7 cellular contexts compared by ENCODE assay signal in genomic region chr11:16226245-16226644, GRCh38.
DNase-seq lines count a peak whose midpoint lies in the region; ATAC-seq and TF ChIP-seq lines count a peak whose summit lies in the region.

No MANE protein-coding gene starts in this region.

- DNase-seq in NCI-H510A treated with DMSO at 0.1 percent for 48 hours (lab: John Stamatoyannopoulos, UW) (peak; percentile 55), fibroblast of pulmonary artery (ENCODE audit: low read depth) (peak; percentile 51), sigmoid colon (peak; percentile 49), AG20443 (ENCODE audit: low spot score) (no peak), NCI-H1092 treated with DMSO at 0.1 percent for 48 hours (lab: John Stamatoyannopoulos, UW) (no peak)
- DNase-seq in stimulated activated naive CD4-positive, alpha-beta T cell treated with Interleukin-2 at 50 U/mL for 16 hours (lab: John Stamatoyannopoulos, UW) = no peak

- no peak for TF ChIP-seq POLR2A in sigmoid colon (IDR thresholded peaks at IDR 0.05)

- H3K4me1 ChIP-seq in sigmoid colon = no peaks in the 10 kb centered on the region

- intact Hi-C loops in sigmoid colon (cut with DNase I) = no loop called here

- TF ChIP-seq CTCF in fibroblast of pulmonary artery (IDR thresholded peaks at IDR 0.05; ENCODE audit: low read length, missing control alignments) (no peak), sigmoid colon (IDR thresholded peaks at IDR 0.05) (no peak)

- no peak overlapping the region for H3K27ac ChIP-seq in sigmoid colon

- H3K4me3 ChIP-seq in fibroblast of pulmonary artery (replicated peaks; ENCODE audit: low read depth, low read length) = no peak overlapping the region
- no peak overlapping the region for H3K4me3 ChIP-seq in sigmoid colon

- no peak for TF ChIP-seq EP300 in sigmoid colon (IDR thresholded peaks at IDR 0.05)

- no peaks in the 10 kb centered on the region for H3K9me3 ChIP-seq in sigmoid colon

- ATAC-seq in HG02610 (IDR thresholded peaks at IDR 0.05; ENCODE audit: unreplicated experiment) = peak; percentile 40

- no peaks in the 10 kb centered on the region for H3K27me3 ChIP-seq in sigmoid colon

- H3K36me3 ChIP-seq in sigmoid colon = no peaks in the 10 kb centered on the region

- 28 to 57% methylated on average over 3 of the region's 3 CpGs for WGBS in sigmoid colon, 2 donors

Comparison
In these comparisons a context has a peak if more than half of its experiments do, and no peak if none do; other contexts are left out.
1. DNase-seq: peak in NCI-H510A treated with DMSO at 0.1 percent for 48 hours (single experiment), fibroblast of pulmonary artery (single experiment) and sigmoid colon (single experiment); none in stimulated activated naive CD4-positive, alpha-beta T cell treated with Interleukin-2 at 50 U/mL for 16 hours (single experiment), AG20443 (single experiment) and NCI-H1092 treated with DMSO at 0.1 percent for 48 hours (single experiment).